In the genomic region with DNA sequence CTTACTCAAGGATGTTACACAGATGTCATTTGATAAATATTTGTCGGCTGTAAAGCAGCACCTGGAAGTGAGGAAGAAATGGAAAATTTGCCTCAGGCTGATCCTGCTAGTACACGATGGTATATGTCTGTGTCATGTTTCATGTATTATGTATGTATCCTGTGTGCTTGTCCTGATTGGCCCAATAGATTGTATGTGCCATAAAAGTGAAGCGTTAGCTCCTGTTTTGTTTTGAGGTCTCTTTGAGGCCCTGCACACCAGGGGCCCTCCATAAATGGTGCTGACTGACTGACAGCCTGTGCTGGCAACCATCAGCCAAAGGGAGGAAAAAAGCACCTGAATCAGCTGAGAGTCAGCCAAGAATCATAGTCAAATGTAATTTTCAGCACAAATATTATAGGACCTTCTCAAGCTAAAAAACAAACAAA, we compare ENCODE assay signal across 10 cellular contexts. TPM values are rescaled to one million over a fixed set of nuclear protein-coding genes. Genes with fewer than 3 reads are reported as not detected.
DNase-seq lines count a peak whose midpoint lies in the region; ATAC-seq and TF ChIP-seq lines count a peak whose summit lies in the region.
"Had no signal": no experiment of that assay in that cellular context is flagged by ENCODE, and none has a peak within 500 bp of the region (broad histone marks: within the 10 kb centered on the region; RNA-seq: fewer than 3 reads in every experiment).

No MANE protein-coding gene starts in this region.

- H3K9me3 ChIP-seq in PC-3 (ENCODE audit: low read length) (no peaks in the 10 kb centered on the region), gastrocnemius medialis (no peaks in the 10 kb centered on the region)

- H3K4me1 ChIP-seq in PC-3 (ENCODE audit: insufficient read depth, low read length) (peaks cover 18% of the 10 kb centered on the region), gastrocnemius medialis (peaks cover 21 to 29% of the 10 kb centered on the region in 2 donors)

- H3K4me3 ChIP-seq in PC-3 (ENCODE audit: low read length) = peak overlapping the region; percentile 20
- H3K4me3 ChIP-seq in gastrocnemius medialis = no peak overlapping the region
- H3K4me3 ChIP-seq in brain microvascular endothelial cell (ENCODE audit: low read depth, low read length) = no peak overlapping the region

- peak overlapping the region; percentile 51 for H3K4me2 ChIP-seq in PC-3 (ENCODE audit: low read length)

- DNase-seq in activated CD8-positive, alpha-beta memory T cell treated with anti-CD3 and anti-CD28 coated beads, Interleukin-2, amount 10 ng/mL, durations not matched to agents 7 days and 5 days = no peak
- no peak for DNase-seq in activated CD8-positive, alpha-beta memory T cell treated with anti-CD3 and anti-CD28 coated beads, Interleukin-2, amount 50 U/mL, for 48 hours
- DNase-seq in PC-3 (peak; percentile 70), gastrocnemius medialis (no peak), kidney tubule cell (ENCODE audit: low spot score) (no peak), brain microvascular endothelial cell (no peak)
- DNase-seq in effector memory CD8-positive, alpha-beta T cell = no peak
- DNase-seq: mesenchymal stem cell, NCI-H1436 had no signal

- H3K27me3 ChIP-seq in PC-3 (ENCODE audit: low read length) (no peaks in the 10 kb centered on the region), gastrocnemius medialis (no peaks in the 10 kb centered on the region), brain microvascular endothelial cell (replicated peaks) (no peaks in the 10 kb centered on the region)

- peaks cover 38% of the 10 kb centered on the region for H3K36me3 Mint-ChIP-seq in activated CD8-positive, alpha-beta memory T cell treated with anti-CD3 and anti-CD28 coated beads, Interleukin-2, amount 10 ng/mL, durations not matched to agents 7 days and 5 days
- H3K36me3 Mint-ChIP-seq in effector memory CD8-positive, alpha-beta T cell (ENCODE audit: insufficient read depth) = peaks cover 6% of the 10 kb centered on the region

- no peak for TF ChIP-seq POLR2A in gastrocnemius medialis (IDR thresholded peaks at IDR 0.05)

- no peak overlapping the region for H3K9ac ChIP-seq in PC-3 (ENCODE audit: low read length)

- POLR2A ChIA-PET in PC-3 (lab: Charles Lee; ENCODE audit: unreplicated experiment) = interaction anchor here (0.7 kb wide), 1 partner anchor 133 kb away, joined by 12 read pairs; no protein-coding TSS in a partner anchor

- ATAC-seq in activated CD8-positive, alpha-beta memory T cell treated with anti-CD3 and anti-CD28 coated beads, Interleukin-2, amount 10 ng/mL, durations not matched to agents 7 days and 5 days = peak; percentile 39
- peak; percentile 82 for ATAC-seq in PC-3
- ATAC-seq in effector memory CD8-positive, alpha-beta T cell (replicated peaks) = peak; percentile 22
- no peak for ATAC-seq in gastrocnemius medialis
- no peak for ATAC-seq in GM19463 (IDR thresholded peaks at IDR 0.05; ENCODE audit: unreplicated experiment)

- H3K4me3 Mint-ChIP-seq in activated CD8-positive, alpha-beta memory T cell treated with anti-CD3 and anti-CD28 coated beads, Interleukin-2, amount 10 ng/mL, durations not matched to agents 7 days and 5 days = no peak overlapping the region
- no peak overlapping the region for H3K4me3 Mint-ChIP-seq in effector memory CD8-positive, alpha-beta T cell

- H3K27ac Mint-ChIP-seq in activated CD8-positive, alpha-beta memory T cell treated with anti-CD3 and anti-CD28 coated beads, Interleukin-2, amount 10 ng/mL, durations not matched to agents 7 days and 5 days = peak overlapping the region; percentile 40
- H3K27ac Mint-ChIP-seq in effector memory CD8-positive, alpha-beta T cell = peak overlapping the region; percentile 56 to 72

- intact Hi-C loops in PC-3 (cut with micrococcal nuclease) = loop anchor here (1.0 to 5.0 kb wide), 2 partner anchors 11 to 218 kb away; a partner anchor contains a TSS
- intact Hi-C loops in gastrocnemius medialis (cut with DNase I; ENCODE audit: low total_unique reads) = no loop called here

- H3F3A ChIP-seq in PC-3 (ENCODE audit: low read length, unreplicated experiment) = no peaks in the 10 kb centered on the region

- no peaks in the 10 kb centered on the region for H3K27me3 Mint-ChIP-seq in activated CD8-positive, alpha-beta memory T cell treated with anti-CD3 and anti-CD28 coated beads, Interleukin-2, amount 10 ng/mL, durations not matched to agents 7 days and 5 days
- no peaks in the 10 kb centered on the region for H3K27me3 Mint-ChIP-seq in effector memory CD8-positive, alpha-beta T cell

- TF ChIP-seq CTCF in PC-3 (conservative IDR thresholded peaks at IDR 0.05; ENCODE audit: low read depth, low read length) = no peak
- no peak for TF ChIP-seq CTCF in gastrocnemius medialis (IDR thresholded peaks at IDR 0.05 in 4 of 5, conservative IDR thresholded peaks at IDR 0.05 in 1 of 5)
- TF ChIP-seq CTCF in brain microvascular endothelial cell (IDR thresholded peaks at IDR 0.05; ENCODE audit: low read depth, low read length, missing control alignments) = no peak

- peak overlapping the region; percentile 9; the same call in 1 of the 2 replicates for H3K27ac ChIP-seq in PC-3 (ENCODE audit: low read length)
- peak overlapping the region; percentile 9 to 88 (median 80) for H3K27ac ChIP-seq in gastrocnemius medialis
- H3K27ac ChIP-seq in brain microvascular endothelial cell = no peak overlapping the region

- 0 out of 2 replicates have a peak, but pooled peaks cover 3% of the 10 kb centered on the region for H3K9me2 ChIP-seq in PC-3 (replicated peaks; ENCODE audit: low read length)

- H3K9me3 Mint-ChIP-seq in activated CD8-positive, alpha-beta memory T cell treated with anti-CD3 and anti-CD28 coated beads, Interleukin-2, amount 10 ng/mL, durations not matched to agents 7 days and 5 days (ENCODE audit: low read depth) = no peaks in the 10 kb centered on the region
- no peaks in the 10 kb centered on the region for H3K9me3 Mint-ChIP-seq in effector memory CD8-positive, alpha-beta T cell

- H2AFZ ChIP-seq in PC-3 (ENCODE audit: low read length) = peak overlapping the region; percentile 15

- H3K36me3 ChIP-seq in PC-3 (ENCODE audit: low read depth, low read length) (no peaks in the 10 kb centered on the region), gastrocnemius medialis (no peaks in the 10 kb centered on the region), brain microvascular endothelial cell (replicated peaks) (no peaks in the 10 kb centered on the region)

- H3K79me2 ChIP-seq in PC-3 (ENCODE audit: low read length) = no peaks in the 10 kb centered on the region

- CTCF ChIA-PET in activated CD8-positive, alpha-beta memory T cell treated with anti-CD3 and anti-CD28 coated beads, Interleukin-2, amount 10 ng/mL, durations not matched to agents 7 days and 5 days (lab: Charles Lee) = no interaction called here
- CTCF ChIA-PET in PC-3 (lab: Charles Lee) = no interaction called here

- BruUV-seq in PC-3 (replicated peaks; lab: Mats Ljungman, UMichigan) = no TSS peak

- H3K4me1 Mint-ChIP-seq in activated CD8-positive, alpha-beta memory T cell treated with anti-CD3 and anti-CD28 coated beads, Interleukin-2, amount 10 ng/mL, durations not matched to agents 7 days and 5 days = peaks cover 26% of the 10 kb centered on the region
- H3K4me1 Mint-ChIP-seq in effector memory CD8-positive, alpha-beta T cell (ENCODE audit: low read depth in 2 of 2) = peaks cover 6 to 17% of the 10 kb centered on the region in 2 donors

- in situ Hi-C loops in gastrocnemius medialis (cut with MboI; ENCODE audit: low sequenced_read_pairs in 4 of 4) = no loop called here
- in situ Hi-C loops in brain microvascular endothelial cell (cut with HindIII; ENCODE audit: low pct_ligation_motif_present, low sequenced_read_pairs) = no loop called here

- H4K20me1 ChIP-seq in PC-3 (ENCODE audit: low read length) = no peaks in the 10 kb centered on the region

RNA-seq across cellular contexts. Expression of a gene that starts 11.8 kb away (rescaled TPM):
- total RNA-seq in activated CD8-positive, alpha-beta memory T cell treated with anti-CD3 and anti-CD28 coated beads, Interleukin-2, amount 10 ng/mL, durations not matched to agents 7 days and 5 days = 10 to 100 TPM; 67.4 to 80.4 TPM
- total RNA-seq in PC-3 (2014; rRNA removed) (11.1 and 20.2 TPM in 2 replicates), gastrocnemius medialis (10 to 100 TPM; 31.9 to 48.7 (median 33.1) TPM)

RNA-seq across cellular contexts. Expression of a gene that starts 47.7 kb away (rescaled TPM):
- 100 to 1,000 TPM in 1 of 2 experiments, 10 to 100 TPM in 1; 89.3 to 105 TPM for total RNA-seq in activated CD8-positive, alpha-beta memory T cell treated with anti-CD3 and anti-CD28 coated beads, Interleukin-2, amount 10 ng/mL, durations not matched to agents 7 days and 5 days
- total RNA-seq in PC-3 (2014; rRNA removed) (9.6 and 12.0 TPM in 2 replicates), gastrocnemius medialis (1 to 10 TPM; 1.1 to 8.5 (median 2.9) TPM)

Comparison
In these comparisons a context has a peak if more than half of its experiments do, and no peak if none do; other contexts are left out.
1. ATAC-seq: peak in activated CD8-positive, alpha-beta memory T cell treated with anti-CD3 and anti-CD28 coated beads, Interleukin-2, amount 10 ng/mL, durations not matched to agents 7 days and 5 days (single experiment), PC-3 (single experiment) and effector memory CD8-positive, alpha-beta T cell (single experiment); none in gastrocnemius medialis (0 of 2) and GM19463 (single experiment).